ENCODE assay signal across 1 cellular context in genomic region chr10:71489077-71489476, GRCh38.
TF ChIP-seq lines count a peak whose summit lies in the region.

No MANE protein-coding gene starts in this region.

TF ChIP-seq in HEK293, 187 proteins besides CTCF, POLR2A, EP300 and RAD21 (continued from another document):
- no peak for TF ChIP-seq KLF1 (tag by site-specific recombination; IDR thresholded peaks at IDR 0.05)
- TF ChIP-seq ZNF747 (tag by site-specific recombination; IDR thresholded peaks at IDR 0.05), result no peak
- TF ChIP-seq ZNF280D (tag by site-specific recombination; IDR thresholded peaks at IDR 0.05), result peak; percentile 81; the same call in 1 of the 2 replicates
